In the genomic region with DNA sequence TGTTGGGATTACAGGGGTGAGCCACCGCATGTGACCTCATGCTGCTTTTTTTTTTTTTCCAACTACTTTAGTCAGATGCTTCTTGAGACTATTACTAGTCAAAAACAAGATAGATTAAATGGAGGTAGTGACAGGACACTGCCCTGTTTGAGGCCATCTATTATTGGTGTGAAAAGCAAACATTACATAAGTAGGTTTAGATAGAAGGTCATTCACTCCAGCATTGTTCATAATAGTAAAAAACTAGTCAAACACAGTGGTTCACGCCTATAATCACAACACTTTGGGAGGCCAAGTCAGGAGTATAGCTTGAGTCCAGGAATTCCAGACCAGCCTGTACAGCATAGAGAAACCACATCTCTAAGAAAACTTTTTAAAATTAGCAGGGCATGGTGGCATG, we compare ENCODE assay signal across 24 cellular contexts. TPM values are rescaled to one million over a fixed set of nuclear protein-coding genes. Genes with fewer than 3 reads are reported as not detected.
A peak's percentile ranks its signal among the peaks of the same experiment; 100 is the strongest.
DNase-seq lines count a peak whose midpoint lies in the region; ATAC-seq, FAIRE-seq and TF ChIP-seq lines count a peak whose summit lies in the region.
"Had no signal": no experiment of that assay in that cellular context is flagged by ENCODE, and none has a peak within 500 bp of the region (broad histone marks: within the 10 kb centered on the region; RNA-seq: fewer than 3 reads in every experiment).

No MANE protein-coding gene starts in this region.

- in situ Hi-C loops in HepG2 (cut with HindIII; ENCODE audit: extremely low pct_ligation_motif_present, low pct_unique_long_range_greater_than_20kb): no loop called here

- H3K27ac ChIP-seq in HEK293 (ENCODE audit: extremely low read depth, low read depth, low read length) (no peak overlapping the region), HepG2 (ENCODE audit: extremely low read length, insufficient read depth, low read length) (no peak overlapping the region)
- H3K27ac ChIP-seq: GM23248 had no signal

- peaks cover 0 to 8% of the 10 kb centered on the region in 2 experiments; a peak in 1 of 3 replicates for H3K36me3 ChIP-seq in HEK293 (ENCODE audit: control insufficient read depth in 2 of 2, insufficient read depth in 1 of 2, low read length in 2 of 2)
- H3K36me3 ChIP-seq in HepG2 (replicated peaks in 1 of 2; ENCODE audit: control insufficient read depth in 1 of 2, insufficient read depth in 2 of 2, low read length in 2 of 2): no peaks in the 10 kb centered on the region
- H3K36me3 ChIP-seq: BE2C, HAP-1 had no signal

- H3K4me1 ChIP-seq in HEK293 (ENCODE audit: control insufficient read depth, insufficient read depth, low read length): peaks cover 5% of the 10 kb centered on the region; the same call in 1 of the 2 replicates
- peaks cover 13% of the 10 kb centered on the region for H3K4me1 ChIP-seq in HepG2 (ENCODE audit: insufficient read depth, low read length)
- H3K4me1 ChIP-seq: BE2C had no signal

- H3K9me3 Mint-ChIP-seq in chondrocyte (ENCODE audit: low read depth): peaks cover 3% of the 10 kb centered on the region
- no peaks in the 10 kb centered on the region for H3K9me3 Mint-ChIP-seq in activated T-cell treated with anti-CD3 and anti-CD28 coated beads, Interleukin-2, amount 50 U/mL, for 72 hours
- H3K9me3 Mint-ChIP-seq: CD4-positive, alpha-beta memory T cell; HFFc6 had no signal

- H3K4me3 ChIP-seq in HEK293 (ENCODE audit: low read depth, low read length) (no peak overlapping the region), HepG2 (replicated peaks in 1 of 3; ENCODE audit: insufficient read depth in 1 of 3, low read depth in 2 of 3, low read length in 3 of 3) (no peak overlapping the region)
- H3K4me3 ChIP-seq: GM23248, HAP-1 had no signal

- intact Hi-C loops in HepG2 (cut with micrococcal nuclease; ENCODE audit: unreplicated experiment): no loop called here

- CTCF ChIA-PET in HEK293 (lab: Yijun Ruan, JAX): interaction anchor here (1.2 kb wide), 1 partner anchor 9 kb away, joined by 4 read pairs; no protein-coding TSS in a partner anchor
- CTCF ChIA-PET in HepG2 (lab: Yijun Ruan, JAX; ENCODE audit: low intra/inter-chr PET ratio, low total read pairs): no interaction called here

- H3K4me3 Mint-ChIP-seq in chondrocyte (ENCODE audit: unreplicated experiment): no peak overlapping the region
- H3K4me3 Mint-ChIP-seq in activated T-cell treated with anti-CD3 and anti-CD28 coated beads, Interleukin-2, amount 50 U/mL, for 72 hours: no peak overlapping the region
- H3K4me3 Mint-ChIP-seq: CD14-positive monocyte, HFFc6 had no signal

- BruUV-seq in HepG2 (replicated peaks; lab: Mats Ljungman, UMichigan): no TSS peak

- no peak overlapping the region for H2AFZ ChIP-seq in HepG2 (ENCODE audit: low read length)
- H2AFZ ChIP-seq: GM23248 had no signal

- H3K27ac Mint-ChIP-seq in chondrocyte (ENCODE audit: unreplicated experiment): no peak overlapping the region
- H3K27ac Mint-ChIP-seq in activated T-cell treated with anti-CD3 and anti-CD28 coated beads, Interleukin-2, amount 50 U/mL, for 72 hours: no peak overlapping the region

- TF ChIP-seq CTCF in HEK293 (tag by site-specific recombination; IDR thresholded peaks at IDR 0.05) (no peak), HepG2 (CRISPR knock-in tag; IDR thresholded peaks at IDR 0.05) (no peak), chondrocyte (IDR thresholded peaks at IDR 0.05) (no peak)

- peaks cover 17% of the 10 kb centered on the region for H3K79me2 ChIP-seq in HepG2 (ENCODE audit: insufficient read depth, low read length)

- DNase-seq in DMS53 (lab: John Stamatoyannopoulos, UW) (peak; percentile 10), NCI-H146 treated with DMSO at 0.1 percent for 48 hours (lab: John Stamatoyannopoulos, UW; ENCODE audit: unreplicated experiment) (peak; percentile 8), HepG2 (ENCODE audit: low spot score) (no peak), chondrocyte (ENCODE audit: low spot score) (no peak)
- DNase-seq in activated T-cell treated with anti-CD3 and anti-CD28 coated beads, Interleukin-2, amount 50 U/mL, for 72 hours: no peak
- DNase-seq: ACHN; BE2C; CD4-positive, alpha-beta memory T cell; COR-L47; DMS 273 treated with DMSO at 0.1 percent for 48 hours; DMS79; GDM1; GM23248; HFFc6; Kasumi-1; KG1 had no signal

- H3K9me3 ChIP-seq in HEK293 (ENCODE audit: control insufficient read depth, insufficient read depth, low read depth, low read length) (no peaks in the 10 kb centered on the region), HepG2 (ENCODE audit: low read length) (no peaks in the 10 kb centered on the region)
- H3K9me3 ChIP-seq: BE2C, HAP-1 had no signal

- H3K27me3 ChIP-seq in HepG2 (ENCODE audit: control insufficient read depth in 1 of 2, insufficient read depth in 2 of 2, low read length in 2 of 2): no peaks in the 10 kb centered on the region
- H3K27me3 ChIP-seq: BE2C had no signal

- no peak overlapping the region for H3K9ac ChIP-seq in HepG2 (ENCODE audit: insufficient read depth, low read depth, low read length)
- H3K9ac ChIP-seq: GM23248 had no signal

- TF ChIP-seq POLR2A in HepG2 (IDR thresholded peaks at IDR 0.05; ENCODE audit: insufficient read depth in 1 of 2, low read depth in 2 of 2, low read length in 2 of 2): no peak

- TF ChIP-seq EP300 in HepG2 (IDR thresholded peaks at IDR 0.05; ENCODE audit: low read depth in 2 of 2, low read length in 2 of 2): no peak
- no peak for TF ChIP-seq EP300 in HepG2 (CRISPR knock-in tag; IDR thresholded peaks at IDR 0.05; ENCODE audit: borderline replicate concordance)

- H3K36me3 Mint-ChIP-seq in chondrocyte (ENCODE audit: low read depth): peaks cover 1% of the 10 kb centered on the region
- H3K36me3 Mint-ChIP-seq in activated T-cell treated with anti-CD3 and anti-CD28 coated beads, Interleukin-2, amount 50 U/mL, for 72 hours (ENCODE audit: insufficient read depth in 2 of 2): peaks cover 0 to 3% of the 10 kb centered on the region in 2 donors

- H3K4me2 ChIP-seq in HepG2 (ENCODE audit: low read depth, low read length): no peak overlapping the region

- H4K20me1 ChIP-seq in HepG2 (ENCODE audit: insufficient read depth, low read length): no peaks in the 10 kb centered on the region

- no peak for ATAC-seq in HepG2
- no peak for ATAC-seq in GM18867 (IDR thresholded peaks at IDR 0.05; ENCODE audit: unreplicated experiment)
- no peak for ATAC-seq in GM18520 (IDR thresholded peaks at IDR 0.05; ENCODE audit: unreplicated experiment)
- ATAC-seq in activated T-cell treated with anti-CD3 and anti-CD28 coated beads, Interleukin-2, amount 50 U/mL, for 72 hours (replicated peaks in 1 of 2): no peak

- no peak for FAIRE-seq in HepG2 (lab: Jason Lieb, UNC)
- FAIRE-seq: A204.1, GM19239, HTR-8/SVneo had no signal

- no peaks in the 10 kb centered on the region for H3K27me3 Mint-ChIP-seq in chondrocyte (ENCODE audit: low read depth)
- H3K27me3 Mint-ChIP-seq in activated T-cell treated with anti-CD3 and anti-CD28 coated beads, Interleukin-2, amount 50 U/mL, for 72 hours (ENCODE audit: low read depth): no peaks in the 10 kb centered on the region
- H3K27me3 Mint-ChIP-seq: CD4-positive, alpha-beta memory T cell had no signal

- H3K4me1 Mint-ChIP-seq in chondrocyte (ENCODE audit: low read depth): peaks cover 18% of the 10 kb centered on the region
- H3K4me1 Mint-ChIP-seq in activated T-cell treated with anti-CD3 and anti-CD28 coated beads, Interleukin-2, amount 50 U/mL, for 72 hours (ENCODE audit: low read depth): peaks cover 17% of the 10 kb centered on the region

- POLR2A ChIA-PET in HEK293 (lab: Yijun Ruan, JAX): no interaction called here
- POLR2A ChIA-PET in HepG2 (lab: Yijun Ruan, JAX): no interaction called here

- no peak for TF ChIP-seq RAD21 in HepG2 (CRISPR knock-in tag; IDR thresholded peaks at IDR 0.05)

- WGBS in HepG2 (ENCODE audit: low lambda C conversion rate): 66% methylated on average over 2 of the region's 2 CpGs

TF ChIP-seq in HEK293, 187 proteins besides CTCF, POLR2A, EP300 and RAD21 (continues in another document):
- TF ChIP-seq SETDB1 (IDR thresholded peaks at IDR 0.05; ENCODE audit: insufficient read length, low read length): peak; percentile 25

TF ChIP-seq in HepG2, 621 proteins besides CTCF, POLR2A, EP300 and RAD21 (continues in another document):
- TF ChIP-seq SOX13 (IDR thresholded peaks at IDR 0.05) (no peak), SOX13 (CRISPR knock-in tag; conservative IDR thresholded peaks at IDR 0.05 in 1 of 2, IDR thresholded peaks at IDR 0.05 in 1 of 2) (peak in 1 of 2 experiments; percentile 71; a peak in 1 of 4 replicates), KAT2B (IDR thresholded peaks at IDR 0.05; ENCODE audit: borderline replicate concordance, low read depth, low read length) (no peak)

RNA-seq across cellular contexts. Expression of a gene that starts 16.3 kb away (rescaled TPM):
- total RNA-seq in HepG2 (2016; rRNA removed; fragmentation: Illumina TruSeq; extraction: Trizol): 29.5 and 53.0 TPM in 2 replicates
- total RNA-seq in HepG2 (2016; cell fraction: cytosol; rRNA removed; fragmentation: Illumina TruSeq; extraction: Trizol; ENCODE audit: low read depth): 6.8 and 12.3 TPM in 2 replicates
- total RNA-seq in HepG2 (2016; cell fraction: insoluble cytoplasmic fraction; rRNA removed; fragmentation: Illumina TruSeq; extraction: Trizol): 28.7 and 48.6 TPM in 2 replicates
- 13.6 and 23.0 TPM in 2 replicates for total RNA-seq in HepG2 (2016; cell fraction: membrane; rRNA removed; fragmentation: Illumina TruSeq; extraction: Trizol)
- 21.6 and 21.7 TPM in 2 replicates for total RNA-seq in HepG2 (2016; cell fraction: nucleus; rRNA removed; fragmentation: Illumina TruSeq; extraction: Trizol)
- polyA plus RNA-seq in HepG2 (2011; rRNA removed): 10.1 and 12.9 TPM in 2 replicates
- polyA plus RNA-seq in HepG2 (2011; cell fraction: cytosol; rRNA removed): 5.9 and 6.5 TPM in 2 replicates
- polyA plus RNA-seq in HepG2 (2011; cell fraction: nucleus; rRNA removed): 5.7 and 6.6 TPM in 2 replicates
- polyA plus RNA-seq in HepG2 (2012): 8.7 and 9.1 TPM in 2 replicates
- polyA plus RNA-seq in HepG2 (2016; cell fraction: cytosol; fragmentation: Illumina TruSeq; extraction: Trizol; ENCODE audit: low read depth): 2.9 and 3.8 TPM in 2 replicates
- 17.7 and 18.6 TPM in 2 replicates for polyA plus RNA-seq in HepG2 (2016; cell fraction: insoluble cytoplasmic fraction; fragmentation: Illumina TruSeq; extraction: Trizol; ENCODE audit: low read depth)
- polyA plus RNA-seq in HepG2 (2016; cell fraction: membrane; fragmentation: Illumina TruSeq; extraction: Trizol; ENCODE audit: low read depth): 3.7 and 4.0 TPM in 2 replicates
- 18.5 and 21.5 TPM in 2 replicates for polyA plus RNA-seq in HepG2 (2016; cell fraction: nucleus; fragmentation: Illumina TruSeq; extraction: Trizol; ENCODE audit: insufficient read depth, low read depth)
- polyA minus RNA-seq in HepG2 (2011; rRNA and poly(A)+ RNA removed; ENCODE audit: low replicate concordance): 8.4 and 14.4 TPM in 2 replicates
- 13.2 and 19.9 TPM in 2 replicates for polyA minus RNA-seq in HepG2 (2011; cell fraction: cytosol; rRNA and poly(A)+ RNA removed)
- 16.2 and 17.1 TPM in 2 replicates for polyA minus RNA-seq in HepG2 (2011; cell fraction: nucleus; rRNA and poly(A)+ RNA removed)
- 40.1 to 47.8 TPM (median 44.7 TPM) in 3 replicates for total RNA-seq in chondrocyte
- total RNA-seq in activated T-cell treated with anti-CD3 and anti-CD28 coated beads, Interleukin-2, amount 50 U/mL, for 72 hours: 10 to 100 TPM; 35.1 to 41.4 TPM

Comparison
In these comparisons a context has a peak if more than half of its experiments do, and no peak if none do; other contexts are left out.
1. DNase-seq: peak in DMS53 (single experiment) and NCI-H146 treated with DMSO at 0.1 percent for 48 hours (single experiment); none in HepG2 (single experiment), chondrocyte (single experiment) and activated T-cell treated with anti-CD3 and anti-CD28 coated beads, Interleukin-2, amount 50 U/mL, for 72 hours (0 of 2).